In genomic region chr3:132401255-132401654, GRCh38 we compare ENCODE assay signal across 21 cellular contexts.
"Had no signal": no experiment of that assay in that cellular context is flagged by ENCODE, and none has a peak within 500 bp of the region (broad histone marks: within the 10 kb centered on the region; RNA-seq: fewer than 3 reads in every experiment).

No MANE protein-coding gene starts in this region.

- DNase-seq: activated CD4-positive, alpha-beta T cell treated with anti-CD3 and anti-CD28 coated beads for 48 hours; activated CD4-positive, alpha-beta T cell treated with anti-CD3 and anti-CD28 coated beads, Interleukin-2, amount 50 U/mL, for 1 hour; activated CD4-positive, alpha-beta T cell treated with anti-CD3 and anti-CD28 coated beads, Interleukin-2, amount 50 U/mL, for 48 hours; activated CD8-positive, alpha-beta memory T cell treated with anti-CD3 and anti-CD28 coated beads for 24 hours; activated CD8-positive, alpha-beta T cell treated with anti-CD3 and anti-CD28 coated beads for 36 hours; activated effector memory CD4-positive, alpha-beta T cell treated with anti-CD3 and anti-CD28 coated beads, Interleukin-2, amount 50 U/mL, for 16 hours; activated naive CD4-positive, alpha-beta T cell treated with anti-CD3 and anti-CD28 coated beads for 36 hours; activated naive CD8-positive, alpha-beta T cell treated with anti-CD3 and anti-CD28 coated beads, Interleukin-2, amount 10 ng/mL, durations not matched to agents 7 days and 5 days; activated T-cell treated with anti-CD3 and anti-CD28 coated beads, Interleukin-2, amount 50 U/mL, for 48 hours; dorsolateral prefrontal cortex; effector memory CD4-positive, alpha-beta T cell; endodermal cell; foreskin fibroblast; glutamatergic neuron; heart left ventricle; T-helper 2 cell had no signal

- H3K36me3 ChIP-seq: ascending aorta, breast epithelium, heart left ventricle had no signal

- H3K4me3 ChIP-seq: ascending aorta, breast epithelium, coronary artery, dorsolateral prefrontal cortex, heart left ventricle had no signal

- ATAC-seq: activated CD8-positive, alpha-beta T cell treated with anti-CD3 and anti-CD28 coated beads for 36 hours; activated naive CD4-positive, alpha-beta T cell treated with anti-CD3 and anti-CD28 coated beads, Interleukin-2, amount 50 U/mL, for 72 hours; esophagus mucosa; heart left ventricle had no signal

- H3K27me3 ChIP-seq: ascending aorta, breast epithelium, dorsolateral prefrontal cortex, heart left ventricle had no signal
